Comparison of ENCODE assay signal across 38 cellular contexts in genomic region chr12:132578118-132578517, GRCh38. TPM values are rescaled to one million over a fixed set of nuclear protein-coding genes. Genes with fewer than 3 reads are reported as not detected.
"Had no signal": no experiment of that assay in that cellular context is flagged by ENCODE, and none has a peak within 500 bp of the region (broad histone marks: within the 10 kb centered on the region; RNA-seq: fewer than 3 reads in every experiment).

No MANE protein-coding gene starts in this region.

- FAIRE-seq: TTC549 had no signal

- H3K4me1 Mint-ChIP-seq: activated CD4-positive, alpha-beta T cell treated with anti-CD3 and anti-CD28 coated beads for 36 hours; activated CD4-positive, alpha-beta T cell treated with anti-CD3 and anti-CD28 coated beads, Interleukin-2, amount 10 ng/mL, durations not matched to agents 7 days and 5 days; activated naive CD4-positive, alpha-beta T cell treated with anti-CD3 and anti-CD28 coated beads, Interleukin-2, amount 10 ng/mL, durations not matched to agents 7 days and 5 days; activated naive CD4-positive, alpha-beta T cell treated with anti-CD3 and anti-CD28 coated beads, Interleukin-2, amount 50 U/mL, for 24 hours; activated naive CD8-positive, alpha-beta T cell treated with anti-CD3 and anti-CD28 coated beads, Interleukin-2, amount 10 ng/mL, durations not matched to agents 7 days and 5 days; activated naive CD8-positive, alpha-beta T cell treated with anti-CD3 and anti-CD28 coated beads, Interleukin-2, amount 50 U/mL, for 24 hours; central memory CD8-positive, alpha-beta T cell had no signal

- H3K9me3 Mint-ChIP-seq: activated CD4-positive, alpha-beta T cell treated with anti-CD3 and anti-CD28 coated beads, Interleukin-2, amount 10 ng/mL, durations not matched to agents 7 days and 5 days; activated CD8-positive, alpha-beta T cell treated with anti-CD3 and anti-CD28 coated beads for 36 hours; activated naive CD4-positive, alpha-beta T cell treated with anti-CD3 and anti-CD28 coated beads, Interleukin-2, amount 10 ng/mL, durations not matched to agents 7 days and 5 days; activated naive CD4-positive, alpha-beta T cell treated with anti-CD3 and anti-CD28 coated beads, Interleukin-2, amount 50 U/mL, for 24 hours; activated naive CD8-positive, alpha-beta T cell treated with anti-CD3 and anti-CD28 coated beads, Interleukin-2, amount 10 ng/mL, durations not matched to agents 7 days and 5 days; activated naive CD8-positive, alpha-beta T cell treated with anti-CD3 and anti-CD28 coated beads, Interleukin-2, amount 50 U/mL, for 24 hours; activated T-cell treated with anti-CD3 and anti-CD28 coated beads, Interleukin-2, amount 50 U/mL, for 24 hours; activated T-helper 2 cell treated with anti-CD3 and anti-CD28 coated beads, Interferon-gamma antibody, Interleukin-2, Interleukin-4, amounts not matched to agents 10 μg/mL and 5 μg/mL and 100 μg/mL, durations not matched to agents 14 hours and 24 hours and 36 hours; brain; central memory CD8-positive, alpha-beta T cell; T-helper 1 cell treated with Interleukin-12 subunit alpha and Interleukin-12 subunit beta and Interleukin-4 antibody, amounts not matched to agents 30 μg/mL and 1 μg/mL, for 36 hours; T-helper 2 cell treated with Interferon-gamma antibody and Interleukin-4, amounts not matched to agents 5 μg/mL and 100 μg/mL, for 36 hours had no signal

- H3K27me3 ChIP-seq: ascending aorta had no signal

- H3K27ac ChIP-seq: ascending aorta, cardiac muscle cell, VCaP had no signal

- H3K4me3 ChIP-seq: ascending aorta, cardiac muscle cell had no signal

- H3K27ac Mint-ChIP-seq: activated CD4-positive, alpha-beta T cell treated with anti-CD3 and anti-CD28 coated beads for 36 hours; activated CD4-positive, alpha-beta T cell treated with anti-CD3 and anti-CD28 coated beads, Interleukin-2, amount 10 ng/mL, durations not matched to agents 7 days and 5 days; activated CD8-positive, alpha-beta T cell treated with anti-CD3 and anti-CD28 coated beads for 36 hours; activated naive CD4-positive, alpha-beta T cell treated with anti-CD3 and anti-CD28 coated beads, Interleukin-2, amount 10 ng/mL, durations not matched to agents 7 days and 5 days; activated naive CD4-positive, alpha-beta T cell treated with anti-CD3 and anti-CD28 coated beads, Interleukin-2, amount 50 U/mL, for 24 hours; activated naive CD8-positive, alpha-beta T cell; activated naive CD8-positive, alpha-beta T cell treated with anti-CD3 and anti-CD28 coated beads, Interleukin-2, amount 10 ng/mL, durations not matched to agents 7 days and 5 days; activated naive CD8-positive, alpha-beta T cell treated with anti-CD3 and anti-CD28 coated beads, Interleukin-2, amount 50 U/mL, for 24 hours; activated T-cell treated with anti-CD3 and anti-CD28 coated beads, Interleukin-2, amount 50 U/mL, for 24 hours; activated T-helper 2 cell treated with anti-CD3 and anti-CD28 coated beads, Interferon-gamma antibody, Interleukin-2, Interleukin-4, amounts not matched to agents 10 μg/mL and 5 μg/mL and 100 μg/mL, durations not matched to agents 14 hours and 24 hours and 36 hours; T-helper 1 cell treated with Interleukin-12 subunit alpha and Interleukin-12 subunit beta and Interleukin-4 antibody, amounts not matched to agents 30 μg/mL and 1 μg/mL, for 36 hours; T-helper 2 cell treated with Interferon-gamma antibody and Interleukin-4, amounts not matched to agents 5 μg/mL and 100 μg/mL, for 36 hours had no signal

- DNase-seq: activated CD4-positive, alpha-beta T cell treated with anti-CD3 and anti-CD28 coated beads for 1 hour; activated CD4-positive, alpha-beta T cell treated with anti-CD3 and anti-CD28 coated beads for 36 hours; activated CD4-positive, alpha-beta T cell treated with anti-CD3 and anti-CD28 coated beads for 48 hours; activated CD4-positive, alpha-beta T cell treated with anti-CD3 and anti-CD28 coated beads, Interleukin-2, amount 10 ng/mL, durations not matched to agents 7 days and 5 days; activated CD4-positive, alpha-beta T cell treated with anti-CD3 and anti-CD28 coated beads, Interleukin-2, amount 50 U/mL, for 48 hours; activated CD4-positive, CD25-positive, alpha-beta regulatory T cell; activated CD8-positive, alpha-beta memory T cell treated with anti-CD3 and anti-CD28 coated beads, Interleukin-2, amount 50 U/mL, for 4 hours; activated CD8-positive, alpha-beta T cell treated with anti-CD3 and anti-CD28 coated beads for 36 hours; activated effector memory CD4-positive, alpha-beta T cell treated with Interleukin-2 at 50 U/mL for 16 hours; activated gamma-delta T cell; activated naive CD4-positive, alpha-beta T cell treated with anti-CD3 and anti-CD28 coated beads, Interleukin-2, amount 10 ng/mL, durations not matched to agents 7 days and 5 days; activated naive CD4-positive, alpha-beta T cell treated with Interleukin-2 at 50 U/mL for 16 hours; activated naive CD8-positive, alpha-beta T cell treated with anti-CD3 and anti-CD28 coated beads, Interleukin-2, amount 10 ng/mL, durations not matched to agents 7 days and 5 days; activated naive CD8-positive, alpha-beta T cell treated with anti-CD3 and anti-CD28 coated beads, Interleukin-2, amount 50 U/mL, for 24 hours; activated T-cell treated with anti-CD3 and anti-CD28 coated beads, Interleukin-2, amount 50 U/mL, for 24 hours; activated T-cell treated with anti-CD3 and anti-CD28 coated beads, Interleukin-2, amount 50 U/mL, for 48 hours; amygdala; anterior cingulate cortex; caudate nucleus; cerebellar nuclear complex; T-helper 1 cell; T-helper 2 cell; T-helper 9 cell had no signal

- H3K4me1 ChIP-seq: ascending aorta had no signal

- H3K27me3 Mint-ChIP-seq: activated CD4-positive, alpha-beta T cell treated with anti-CD3 and anti-CD28 coated beads for 36 hours; activated CD4-positive, alpha-beta T cell treated with anti-CD3 and anti-CD28 coated beads, Interleukin-2, amount 10 ng/mL, durations not matched to agents 7 days and 5 days; activated CD8-positive, alpha-beta T cell treated with anti-CD3 and anti-CD28 coated beads for 36 hours; activated naive CD4-positive, alpha-beta T cell treated with anti-CD3 and anti-CD28 coated beads, Interleukin-2, amount 10 ng/mL, durations not matched to agents 7 days and 5 days; activated naive CD4-positive, alpha-beta T cell treated with anti-CD3 and anti-CD28 coated beads, Interleukin-2, amount 50 U/mL, for 24 hours; activated naive CD8-positive, alpha-beta T cell; activated naive CD8-positive, alpha-beta T cell treated with anti-CD3 and anti-CD28 coated beads, Interleukin-2, amount 10 ng/mL, durations not matched to agents 7 days and 5 days; activated naive CD8-positive, alpha-beta T cell treated with anti-CD3 and anti-CD28 coated beads, Interleukin-2, amount 50 U/mL, for 24 hours; activated T-cell treated with anti-CD3 and anti-CD28 coated beads, Interleukin-2, amount 50 U/mL, for 24 hours; brain; central memory CD8-positive, alpha-beta T cell had no signal

- ATAC-seq: activated CD4-positive, alpha-beta T cell treated with anti-CD3 and anti-CD28 coated beads for 36 hours; activated CD4-positive, CD25-positive, alpha-beta regulatory T cell treated with anti-CD3 and anti-CD28 coated beads, Interleukin-2, amount 50 U/mL, for 24 hours; activated CD8-positive, alpha-beta T cell treated with anti-CD3 and anti-CD28 coated beads for 36 hours; activated naive CD8-positive, alpha-beta T cell treated with anti-CD3 and anti-CD28 coated beads, Interleukin-2, amount 50 U/mL, for 24 hours had no signal

- H3K36me3 Mint-ChIP-seq: activated naive CD4-positive, alpha-beta T cell treated with anti-CD3 and anti-CD28 coated beads, Interleukin-2, amount 50 U/mL, for 24 hours; activated naive CD8-positive, alpha-beta T cell; activated naive CD8-positive, alpha-beta T cell treated with anti-CD3 and anti-CD28 coated beads, Interleukin-2, amount 10 ng/mL, durations not matched to agents 7 days and 5 days had no signal

- H3K4me3 Mint-ChIP-seq: activated CD4-positive, alpha-beta T cell treated with anti-CD3 and anti-CD28 coated beads for 36 hours; activated CD4-positive, alpha-beta T cell treated with anti-CD3 and anti-CD28 coated beads, Interleukin-2, amount 10 ng/mL, durations not matched to agents 7 days and 5 days; activated CD8-positive, alpha-beta T cell treated with anti-CD3 and anti-CD28 coated beads for 36 hours; activated naive CD4-positive, alpha-beta T cell treated with anti-CD3 and anti-CD28 coated beads, Interleukin-2, amount 10 ng/mL, durations not matched to agents 7 days and 5 days; activated naive CD4-positive, alpha-beta T cell treated with anti-CD3 and anti-CD28 coated beads, Interleukin-2, amount 50 U/mL, for 24 hours; activated naive CD8-positive, alpha-beta T cell; activated naive CD8-positive, alpha-beta T cell treated with anti-CD3 and anti-CD28 coated beads, Interleukin-2, amount 10 ng/mL, durations not matched to agents 7 days and 5 days; activated naive CD8-positive, alpha-beta T cell treated with anti-CD3 and anti-CD28 coated beads, Interleukin-2, amount 50 U/mL, for 24 hours; activated T-cell treated with anti-CD3 and anti-CD28 coated beads, Interleukin-2, amount 50 U/mL, for 24 hours; brain; central memory CD8-positive, alpha-beta T cell; T-helper 1 cell treated with Interleukin-12 subunit alpha and Interleukin-12 subunit beta and Interleukin-4 antibody, amounts not matched to agents 30 μg/mL and 1 μg/mL, for 36 hours; T-helper 2 cell treated with Interferon-gamma antibody and Interleukin-4, amounts not matched to agents 5 μg/mL and 100 μg/mL, for 36 hours had no signal

- H3K9me3 ChIP-seq: ascending aorta had no signal

RNA-seq across cellular contexts. Expression of gene LRCOL1, which starts 32.3 kb away (rescaled TPM):
- total RNA-seq: activated CD4-positive, alpha-beta T cell treated with anti-CD3 and anti-CD28 coated beads for 36 hours; activated CD4-positive, alpha-beta T cell treated with anti-CD3 and anti-CD28 coated beads, Interleukin-2, amount 10 ng/mL, durations not matched to agents 7 days and 5 days; activated CD8-positive, alpha-beta memory T cell treated with anti-CD3 and anti-CD28 coated beads for 36 hours; activated CD8-positive, alpha-beta T cell treated with anti-CD3 and anti-CD28 coated beads for 36 hours; activated naive CD8-positive, alpha-beta T cell treated with anti-CD3 and anti-CD28 coated beads, Interleukin-2, amount 10 ng/mL, durations not matched to agents 7 days and 5 days; activated T-helper 2 cell treated with anti-CD3 and anti-CD28 coated beads, Interferon-gamma antibody, Interleukin-2, Interleukin-4, amounts not matched to agents 10 μg/mL and 5 μg/mL and 100 μg/mL, durations not matched to agents 14 hours and 24 hours and 36 hours; ascending aorta; bronchial epithelial cell; cardiac muscle cell; chondrocyte had no signal
- polyA plus RNA-seq: cardiac muscle cell had no signal

RNA-seq across cellular contexts. Expression of gene P2RX2, which starts 40.5 kb away (rescaled TPM):
- total RNA-seq: activated CD4-positive, alpha-beta T cell treated with anti-CD3 and anti-CD28 coated beads for 36 hours; activated CD4-positive, alpha-beta T cell treated with anti-CD3 and anti-CD28 coated beads, Interleukin-2, amount 10 ng/mL, durations not matched to agents 7 days and 5 days; activated CD8-positive, alpha-beta memory T cell treated with anti-CD3 and anti-CD28 coated beads for 36 hours; activated CD8-positive, alpha-beta T cell treated with anti-CD3 and anti-CD28 coated beads for 36 hours; activated naive CD8-positive, alpha-beta T cell treated with anti-CD3 and anti-CD28 coated beads, Interleukin-2, amount 10 ng/mL, durations not matched to agents 7 days and 5 days; activated T-helper 2 cell treated with anti-CD3 and anti-CD28 coated beads, Interferon-gamma antibody, Interleukin-2, Interleukin-4, amounts not matched to agents 10 μg/mL and 5 μg/mL and 100 μg/mL, durations not matched to agents 14 hours and 24 hours and 36 hours; ascending aorta; bronchial epithelial cell; cardiac muscle cell; chondrocyte had no signal
- polyA plus RNA-seq: cardiac muscle cell had no signal
